ENCODE assay signal across 8 cellular contexts in genomic region chr4:56909083-56909981, GRCh38. TPM values are rescaled to one million over a fixed set of nuclear protein-coding genes. Genes with fewer than 3 reads are reported as not detected.
DNase-seq lines count a peak whose midpoint lies in the region; ATAC-seq, FAIRE-seq and TF ChIP-seq lines count a peak whose summit lies in the region.

No MANE protein-coding gene starts in this region.

- peak; percentile 47 for ATAC-seq in GM18907 (IDR thresholded peaks at IDR 0.05; ENCODE audit: unreplicated experiment)
- peak; percentile 26 for ATAC-seq in HG03103 (IDR thresholded peaks at IDR 0.05; ENCODE audit: low read depth, unreplicated experiment)
- ATAC-seq in Right ventricle myocardium superior (ENCODE audit: poor library complexity), result peak; percentile 21
- ATAC-seq in pancreas, result peak; percentile 5 to 33 (median 30)

- no peaks in the 10 kb centered on the region for H3K9me3 ChIP-seq in BLaER1 treated with 17β-estradiol and CSF1 and Interleukin-3, amounts not matched to agents 10 nM and 100 nM (replicated peaks in 1 of 11)
- H3K9me3 ChIP-seq in PC-9 (ENCODE audit: insufficient read depth, low read depth) (no peaks in the 10 kb centered on the region), pancreas (no peaks in the 10 kb centered on the region)

- H3K36me3 ChIP-seq in BLaER1 treated with 17β-estradiol and CSF1 and Interleukin-3, amounts not matched to agents 10 nM and 100 nM, result peaks cover 29 to 39% (median 37%) of the 10 kb centered on the region in 11 experiments
- H3K36me3 ChIP-seq in PC-9 (ENCODE audit: low read depth) (no peaks in the 10 kb centered on the region), pancreas (no peaks in the 10 kb centered on the region)

- H3K4me1 ChIP-seq in BLaER1 treated with 17β-estradiol and CSF1 and Interleukin-3, amounts not matched to agents 10 nM and 100 nM, result peaks cover 43 to 62% (median 53%) of the 10 kb centered on the region in 10 experiments
- H3K4me1 ChIP-seq in PC-9 (replicated peaks; ENCODE audit: insufficient read depth), result peaks cover 13% of the 10 kb centered on the region
- peaks cover 3 to 20% (median 16%) of the 10 kb centered on the region in 3 donors for H3K4me1 ChIP-seq in pancreas

- peak in 1 of 2 experiments; percentile 21 for DNase-seq in PC-9
- peak; percentile 66 for DNase-seq in Right ventricle myocardium superior
- DNase-seq in pancreas, result peak in 3 of 6 donors; percentile 31 to 79 (median 52)
- no peak for DNase-seq in NCI-H774 (lab: John Stamatoyannopoulos, UW)

- TF ChIP-seq CTCF in PC-9 (conservative IDR thresholded peaks at IDR 0.05) (no peak), pancreas (IDR thresholded peaks at IDR 0.05) (no peak)

- H3K27me3 ChIP-seq in BLaER1 treated with 17β-estradiol and CSF1 and Interleukin-3, amounts not matched to agents 10 nM and 100 nM, result no peaks in the 10 kb centered on the region
- H3K27me3 ChIP-seq in PC-9 (ENCODE audit: insufficient read depth, low read depth) (no peaks in the 10 kb centered on the region), pancreas (no peaks in the 10 kb centered on the region)

- POLR2A ChIA-PET in PC-9 (lab: Charles Lee; ENCODE audit: unreplicated experiment), result interaction anchor here (0.6 kb wide), 1 partner anchor 427 kb away, joined by 3 read pairs; no protein-coding TSS in a partner anchor

- WGBS in adipose tissue, 3 donors, result 1 to 2% (median 1%) methylated on average over 41 of the region's 41 CpGs
- 1% methylated on average over 41 of the region's 41 CpGs for WGBS in pancreas, 2 donors

- H3K27ac ChIP-seq in BLaER1 treated with 17β-estradiol and CSF1 and Interleukin-3, amounts not matched to agents 10 nM and 100 nM, result peak overlapping the region; percentile 76 to 99 (median 96)
- H3K27ac ChIP-seq in PC-9 (0 out of 2 replicates have a peak overlapping the region, but pooled peaks have one; percentile 44), adipose tissue (ENCODE audit: low read depth, low read length) (peak overlapping the region; percentile 29), pancreas (peak overlapping the region; percentile 85 to 94 (median 91))

- peaks cover 52% of the 10 kb centered on the region for H3K79me2 ChIP-seq in PC-9 (ENCODE audit: low read depth)

- H3K4me2 ChIP-seq in BLaER1 treated with 17β-estradiol and CSF1 and Interleukin-3, amounts not matched to agents 10 nM and 100 nM, result peak overlapping the region; percentile 79 to 97 (median 87)
- peak overlapping the region; percentile 80 for H3K4me2 ChIP-seq in PC-9

- H4K20me1 ChIP-seq in BLaER1 treated with 17β-estradiol and CSF1 and Interleukin-3, amounts not matched to agents 10 nM and 100 nM, result peaks cover 38 to 60% (median 46%) of the 10 kb centered on the region in 11 experiments; a peak in 21 of 22 replicates
- H4K20me1 ChIP-seq in PC-9 (ENCODE audit: insufficient read depth), result peaks cover 10% of the 10 kb centered on the region

- H2AFZ ChIP-seq in PC-9, result peak overlapping the region; percentile 79

- no peak for FAIRE-seq in pancreas (lab: Jason Lieb, UNC)

- peak overlapping the region; percentile 88 to 99 (median 96) for H3K9ac ChIP-seq in BLaER1 treated with 17β-estradiol and CSF1 and Interleukin-3, amounts not matched to agents 10 nM and 100 nM

- CTCF ChIA-PET in PC-9 (lab: Charles Lee), result no interaction called here

- intact Hi-C loops in PC-9 (cut with micrococcal nuclease; ENCODE audit: unreplicated experiment), result no loop called here
- intact Hi-C loops in Right ventricle myocardium superior (cut with DNase I), result no loop called here
- intact Hi-C loops in pancreas (cut with DNase I), result no loop called here

- H3K9me2 ChIP-seq in PC-9 (ENCODE audit: insufficient read depth), result no peaks in the 10 kb centered on the region

- no peaks in the 10 kb centered on the region for H3F3A ChIP-seq in PC-9 (ENCODE audit: insufficient read depth, low read depth)

- BruUV-seq in PC-9 (replicated peaks; lab: Mats Ljungman, UMichigan), result no TSS peak

- peak overlapping the region; percentile 74 to 97 (median 90) for H3K4me3 ChIP-seq in BLaER1 treated with 17β-estradiol and CSF1 and Interleukin-3, amounts not matched to agents 10 nM and 100 nM
- H3K4me3 ChIP-seq in PC-9 (peak overlapping the region; percentile 77), pancreas (peak overlapping the region; percentile 83 to 100 (median 96))

RNA-seq across cellular contexts. Expression of gene REST, which starts 1.6 kb away (rescaled TPM):
- total RNA-seq in PC-9 (2021) (23.0 and 28.3 TPM in 2 replicates), Right ventricle myocardium superior (24.0 TPM), pancreas (10 to 100 TPM; 12.5 to 28.9 (median 16.0) TPM)
- polyA plus RNA-seq in adipose tissue (1 to 10 TPM; 3.3 to 6.0 (median 5.6) TPM), pancreas (1 to 10 TPM; 2.7 to 2.8 TPM)

Comparison
In these comparisons a context has a peak if more than half of its experiments do, and no peak if none do; other contexts are left out.
1. H3K27ac ChIP-seq: peak in every context shown above with its lines; median percentile 96 in BLaER1 treated with 17β-estradiol and CSF1 and Interleukin-3, amounts not matched to agents 10 nM and 100 nM; 91 in pancreas; 44 in PC-9; 29 in adipose tissue.